24 cellular contexts compared by ENCODE assay signal in the genomic region with DNA sequence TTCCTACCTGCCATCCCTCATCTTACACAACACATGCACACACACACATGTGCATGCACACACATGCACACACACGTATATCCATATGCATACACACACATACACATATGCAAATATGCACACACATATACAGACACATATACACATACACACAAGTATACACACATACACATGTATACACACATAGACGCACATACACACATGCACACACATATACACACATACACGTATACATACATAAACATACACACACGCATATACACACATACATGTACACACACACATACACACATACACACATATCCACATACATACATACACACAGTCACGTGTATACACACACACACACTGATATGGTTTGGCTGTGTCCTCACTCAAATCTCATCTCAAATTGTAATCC.
"Had no signal": no experiment of that assay in that cellular context is flagged by ENCODE, and none has a peak within 500 bp of the region (broad histone marks: within the 10 kb centered on the region; RNA-seq: fewer than 3 reads in every experiment).

No MANE protein-coding gene starts in this region.

- H3K4me2 ChIP-seq: hepatocyte, smooth muscle cell had no signal

- H3K79me2 ChIP-seq: hepatocyte, parathyroid adenoma had no signal

- H3K36me3 ChIP-seq: gastroesophageal sphincter, right atrium auricular region, stomach, thyroid gland had no signal

- ATAC-seq: gastroesophageal sphincter; naive thymus-derived CD4-positive, alpha-beta T cell; stimulated activated naive B cell treated with anti-CD40 and anti-IgM and Interleukin-4, amounts not matched to agents 10 μg/mL and 1 μg/mL and 100 μg/mL, for 72 hours had no signal

- H3K27me3 Mint-ChIP-seq: activated T-cell treated with anti-CD3 and anti-CD28 coated beads, Interleukin-2, amount 50 U/mL, for 24 hours; naive thymus-derived CD4-positive, alpha-beta T cell had no signal

- H3K27me3 ChIP-seq: gastroesophageal sphincter, hepatocyte, right atrium auricular region, stomach, thyroid gland had no signal

- FAIRE-seq: endothelial cell of umbilical vein had no signal

- H3K9me3 Mint-ChIP-seq: activated T-cell treated with anti-CD3 and anti-CD28 coated beads, Interleukin-2, amount 50 U/mL, for 24 hours; mesothelial cell of epicardium; neural crest cell had no signal

- H3K4me3 ChIP-seq: gastroesophageal sphincter, hepatocyte, right atrium auricular region, smooth muscle cell, stomach, thyroid gland had no signal

- H3K27ac Mint-ChIP-seq: activated T-cell treated with anti-CD3 and anti-CD28 coated beads, Interleukin-2, amount 50 U/mL, for 24 hours; mesothelial cell of epicardium; stimulated activated naive B cell treated with anti-CD40 and anti-IgM and Interleukin-4, amounts not matched to agents 10 μg/mL and 1 μg/mL and 100 μg/mL, for 72 hours had no signal

- H3K4me1 ChIP-seq: parathyroid adenoma had no signal

- H2AFZ ChIP-seq: hepatocyte, parathyroid adenoma had no signal

- DNase-seq: activated CD4-positive, alpha-beta T cell treated with anti-CD3 and anti-CD28 coated beads for 4 hours; activated CD4-positive, alpha-beta T cell treated with anti-CD3 and anti-CD28 coated beads, Interleukin-2, amount 50 U/mL, for 48 hours; activated CD4-positive, CD25-positive, alpha-beta regulatory T cell; activated CD8-positive, alpha-beta memory T cell treated with anti-CD3 and anti-CD28 coated beads, Interleukin-2, amount 50 U/mL, for 48 hours; activated gamma-delta T cell treated with Interleukin-2 at 50 U/mL for 16 hours; activated naive CD4-positive, alpha-beta T cell treated with anti-CD3 and anti-CD28 coated beads, Interleukin-2, amount 50 U/mL, for 16 hours; activated T-cell treated with anti-CD3 and anti-CD28 coated beads, Interleukin-2, amount 50 U/mL, for 24 hours; amniotic stem cell; islet precursor cell; naive thymus-derived CD4-positive, alpha-beta T cell; occipital lobe; stimulated activated CD4-positive, alpha-beta T cell treated with anti-CD3 and anti-CD28 coated beads, Interleukin-1b, Interleukin-23, amount 100 ng/mL, for 48 hours; stimulated activated naive B cell treated with anti-CD40 and anti-IgM and Interleukin-4, amounts not matched to agents 10 μg/mL and 1 μg/mL and 100 μg/mL, for 72 hours; stomach; T-helper 2 cell; thyroid gland had no signal

- H3K36me3 Mint-ChIP-seq: mesothelial cell of epicardium had no signal

- H3K4me3 Mint-ChIP-seq: activated T-cell treated with anti-CD3 and anti-CD28 coated beads, Interleukin-2, amount 50 U/mL, for 24 hours; mesothelial cell of epicardium; naive thymus-derived CD4-positive, alpha-beta T cell; neural crest cell; stimulated activated naive B cell treated with anti-CD40 and anti-IgM and Interleukin-4, amounts not matched to agents 10 μg/mL and 1 μg/mL and 100 μg/mL, for 72 hours had no signal

- H3K27ac ChIP-seq: gastroesophageal sphincter, hepatocyte, parathyroid adenoma, right atrium auricular region, thyroid gland had no signal

- H3K9me3 ChIP-seq: gastroesophageal sphincter, right atrium auricular region, stomach, thyroid gland had no signal

- H3K9ac ChIP-seq: parathyroid adenoma had no signal
